In genomic region chr3:197340521-197340871, GRCh38 we compare ENCODE assay signal across 20 cellular contexts.
"Had no signal": no experiment of that assay in that cellular context is flagged by ENCODE, and none has a peak within 500 bp of the region (broad histone marks: within the 10 kb centered on the region; RNA-seq: fewer than 3 reads in every experiment).

No MANE protein-coding gene starts in this region.

- H3K27ac ChIP-seq: gastrocnemius medialis, parathyroid adenoma, thoracic aorta, WERI-Rb-1 had no signal

- H3K27me3 ChIP-seq: breast epithelium, gastrocnemius medialis, heart left ventricle had no signal

- DNase-seq: activated CD4-positive, alpha-beta memory T cell treated with anti-CD3 and anti-CD28 coated beads for 36 hours; activated CD8-positive, alpha-beta memory T cell treated with anti-CD3 and anti-CD28 coated beads, Interleukin-2, amount 10 ng/mL, durations not matched to agents 7 days and 5 days; activated naive CD4-positive, alpha-beta T cell treated with anti-CD3 and anti-CD28 coated beads for 36 hours; activated naive CD8-positive, alpha-beta T cell treated with anti-CD3 and anti-CD28 coated beads, Interleukin-2, amount 50 U/mL, for 24 hours; activated T-cell treated with anti-CD3 and anti-CD28 coated beads, Interleukin-2, amount 50 U/mL, for 1 hour; aorta; effector memory CD8-positive, alpha-beta T cell; gastrocnemius medialis; left cardiac atrium; natural killer cell; WERI-Rb-1 had no signal

- H3K9me3 Mint-ChIP-seq: activated CD4-positive, alpha-beta memory T cell treated with anti-CD3 and anti-CD28 coated beads for 36 hours; activated naive CD4-positive, alpha-beta T cell treated with anti-CD3 and anti-CD28 coated beads for 36 hours; activated naive CD8-positive, alpha-beta T cell treated with anti-CD3 and anti-CD28 coated beads, Interleukin-2, amount 50 U/mL, for 24 hours; activated T-helper 2 cell treated with anti-CD3 and anti-CD28 coated beads, Interferon-gamma antibody, Interleukin-2, Interleukin-4, amounts not matched to agents 10 μg/mL and 5 μg/mL and 100 μg/mL, durations not matched to agents 14 hours and 24 hours and 36 hours; dendritic cell treated with granulocyte-macrophage colony-stimulating factor and Interleukin-4, amounts not matched to agents 40 ng/mL and 50 ng/mL, for 4 days; effector memory CD8-positive, alpha-beta T cell; natural killer cell; stimulated activated effector memory CD8-positive, alpha-beta T cell treated with anti-CD3 and anti-CD28 coated beads, Interleukin-12 subunit alpha, Interleukin-12 subunit beta, amount 100 ng/mL, for 72 hours; T-helper 1 cell treated with Interleukin-12 subunit alpha and Interleukin-12 subunit beta and Interleukin-4 antibody, amounts not matched to agents 30 μg/mL and 1 μg/mL, for 36 hours had no signal

- H3K4me1 Mint-ChIP-seq: activated CD8-positive, alpha-beta memory T cell treated with anti-CD3 and anti-CD28 coated beads, Interleukin-2, amount 10 ng/mL, durations not matched to agents 7 days and 5 days; activated naive CD8-positive, alpha-beta T cell treated with anti-CD3 and anti-CD28 coated beads, Interleukin-2, amount 50 U/mL, for 24 hours; stimulated activated effector memory CD8-positive, alpha-beta T cell treated with anti-CD3 and anti-CD28 coated beads, Interleukin-12 subunit alpha, Interleukin-12 subunit beta, amount 100 ng/mL, for 72 hours had no signal

- H3K27ac Mint-ChIP-seq: activated CD4-positive, alpha-beta memory T cell treated with anti-CD3 and anti-CD28 coated beads for 36 hours; activated CD8-positive, alpha-beta memory T cell treated with anti-CD3 and anti-CD28 coated beads, Interleukin-2, amount 10 ng/mL, durations not matched to agents 7 days and 5 days; activated naive CD4-positive, alpha-beta T cell treated with anti-CD3 and anti-CD28 coated beads for 36 hours; activated naive CD8-positive, alpha-beta T cell treated with anti-CD3 and anti-CD28 coated beads, Interleukin-2, amount 50 U/mL, for 24 hours; activated T-helper 2 cell treated with anti-CD3 and anti-CD28 coated beads, Interferon-gamma antibody, Interleukin-2, Interleukin-4, amounts not matched to agents 10 μg/mL and 5 μg/mL and 100 μg/mL, durations not matched to agents 14 hours and 24 hours and 36 hours; dendritic cell treated with granulocyte-macrophage colony-stimulating factor and Interleukin-4, amounts not matched to agents 40 ng/mL and 50 ng/mL, for 4 days; effector memory CD8-positive, alpha-beta T cell; natural killer cell; stimulated activated effector memory CD8-positive, alpha-beta T cell treated with anti-CD3 and anti-CD28 coated beads, Interleukin-12 subunit alpha, Interleukin-12 subunit beta, amount 100 ng/mL, for 72 hours; T-helper 1 cell treated with Interleukin-12 subunit alpha and Interleukin-12 subunit beta and Interleukin-4 antibody, amounts not matched to agents 30 μg/mL and 1 μg/mL, for 36 hours had no signal

- H3K4me3 ChIP-seq: breast epithelium, gastrocnemius medialis, heart left ventricle, lung, thoracic aorta had no signal

- H3K9ac ChIP-seq: parathyroid adenoma had no signal

- H3K9me3 ChIP-seq: breast epithelium, gastrocnemius medialis, heart left ventricle, thoracic aorta had no signal

- H3K36me3 Mint-ChIP-seq: activated CD4-positive, alpha-beta memory T cell treated with anti-CD3 and anti-CD28 coated beads for 36 hours; activated CD8-positive, alpha-beta memory T cell treated with anti-CD3 and anti-CD28 coated beads, Interleukin-2, amount 10 ng/mL, durations not matched to agents 7 days and 5 days; natural killer cell; stimulated activated effector memory CD8-positive, alpha-beta T cell treated with anti-CD3 and anti-CD28 coated beads, Interleukin-12 subunit alpha, Interleukin-12 subunit beta, amount 100 ng/mL, for 72 hours had no signal

- H3K4me3 Mint-ChIP-seq: activated CD4-positive, alpha-beta memory T cell treated with anti-CD3 and anti-CD28 coated beads for 36 hours; activated CD8-positive, alpha-beta memory T cell treated with anti-CD3 and anti-CD28 coated beads, Interleukin-2, amount 10 ng/mL, durations not matched to agents 7 days and 5 days; activated naive CD4-positive, alpha-beta T cell treated with anti-CD3 and anti-CD28 coated beads for 36 hours; activated naive CD8-positive, alpha-beta T cell treated with anti-CD3 and anti-CD28 coated beads, Interleukin-2, amount 50 U/mL, for 24 hours; dendritic cell treated with granulocyte-macrophage colony-stimulating factor and Interleukin-4, amounts not matched to agents 40 ng/mL and 50 ng/mL, for 4 days; effector memory CD8-positive, alpha-beta T cell; natural killer cell; stimulated activated effector memory CD8-positive, alpha-beta T cell treated with anti-CD3 and anti-CD28 coated beads, Interleukin-12 subunit alpha, Interleukin-12 subunit beta, amount 100 ng/mL, for 72 hours; T-helper 1 cell treated with Interleukin-12 subunit alpha and Interleukin-12 subunit beta and Interleukin-4 antibody, amounts not matched to agents 30 μg/mL and 1 μg/mL, for 36 hours had no signal

- H3K79me2 ChIP-seq: parathyroid adenoma had no signal

- ATAC-seq: activated CD8-positive, alpha-beta memory T cell treated with anti-CD3 and anti-CD28 coated beads, Interleukin-2, amount 10 ng/mL, durations not matched to agents 7 days and 5 days; activated naive CD8-positive, alpha-beta T cell treated with anti-CD3 and anti-CD28 coated beads, Interleukin-2, amount 50 U/mL, for 24 hours; effector memory CD8-positive, alpha-beta T cell; gastrocnemius medialis; natural killer cell; stimulated activated effector memory CD8-positive, alpha-beta T cell treated with anti-CD3 and anti-CD28 coated beads, Interleukin-12 subunit alpha, Interleukin-12 subunit beta, amount 100 ng/mL, for 72 hours had no signal

- H2AFZ ChIP-seq: parathyroid adenoma had no signal

- H3K4me1 ChIP-seq: breast epithelium, parathyroid adenoma had no signal

- H3K36me3 ChIP-seq: breast epithelium, gastrocnemius medialis, heart left ventricle, thoracic aorta, WERI-Rb-1 had no signal
